23 cellular contexts compared by ENCODE assay signal in the genomic region with DNA sequence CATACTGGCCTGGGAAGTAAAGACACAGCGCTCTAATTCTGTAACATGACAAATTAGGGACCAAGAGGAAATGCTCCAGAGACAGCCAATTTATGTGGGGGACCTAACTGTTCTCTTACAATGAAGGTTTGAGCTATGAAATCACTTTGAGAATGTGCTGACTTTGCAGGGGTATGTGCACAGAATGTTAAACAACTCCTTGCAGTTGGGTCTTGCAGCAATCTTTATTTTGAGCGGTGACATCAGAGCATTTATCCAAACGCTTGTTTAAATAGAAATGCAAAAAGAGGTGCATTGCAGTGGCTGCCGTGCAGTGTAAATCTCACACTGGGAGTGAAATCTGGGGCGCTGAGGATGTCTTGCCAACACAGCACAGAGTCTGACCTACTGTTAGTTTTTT.
DNase-seq lines count a peak whose midpoint lies in the region; ATAC-seq lines count a peak whose summit lies in the region.
"Had no signal": no experiment of that assay in that cellular context is flagged by ENCODE, and none has a peak within 500 bp of the region (broad histone marks: within the 10 kb centered on the region; RNA-seq: fewer than 3 reads in every experiment).

No MANE protein-coding gene starts in this region.

- ATAC-seq in HG03097 (IDR thresholded peaks at IDR 0.05; ENCODE audit: low FRiP score, unreplicated experiment), result no peak
- ATAC-seq: GM23338 had no signal

- DNase-seq in GM04503 (ENCODE audit: low read depth) (peak; percentile 9), cerebellar cortex (ENCODE audit: low spot score) (peak; percentile 1), iris pigment epithelial cell (ENCODE audit: low read depth) (peak; percentile 2), putamen (ENCODE audit: low spot score) (no peak), NCI-H2107 treated with DMSO at 0.1 percent for 48 hours (lab: John Stamatoyannopoulos, UW; ENCODE audit: unreplicated experiment) (no peak), RPMI8226 (no peak)
- DNase-seq: BE2C; CD8-positive, alpha-beta memory T cell; DMS 273 treated with DMSO at 0.1 percent for 48 hours; DMS79; H9; IMR-90; KG1; MM.1S; NCI-H1694; NCI-H2029 treated with DMSO at 0.1 percent for 48 hours; NCI-H2171; NCI-H226; NCI-H510A; NCI-H69; SHP77 had no signal

Comparison
In these comparisons a context has a peak if more than half of its experiments do, and no peak if none do; other contexts are left out.
1. DNase-seq: peak in GM04503 (single experiment), cerebellar cortex (single experiment) and iris pigment epithelial cell (single experiment); none in putamen (single experiment), NCI-H2107 treated with DMSO at 0.1 percent for 48 hours (single experiment) and RPMI8226 (single experiment).